ENCODE assay signal across 20 cellular contexts in genomic region chr7:5584821-5585220, GRCh38.
"Had no signal": no experiment of that assay in that cellular context is flagged by ENCODE, and none has a peak within 500 bp of the region (broad histone marks: within the 10 kb centered on the region; RNA-seq: fewer than 3 reads in every experiment).

No MANE protein-coding gene starts in this region.

- H3K9me3 ChIP-seq: ascending aorta, breast epithelium, gastrocnemius medialis, left ventricle myocardium inferior, sigmoid colon, spleen, transverse colon had no signal

- DNase-seq: activated CD4-positive, alpha-beta T cell treated with anti-CD3 and anti-CD28 coated beads for 1 hour; activated CD4-positive, alpha-beta T cell treated with anti-CD3 and anti-CD28 coated beads, Interleukin-2, amount 50 U/mL, for 1 hour; activated CD8-positive, alpha-beta T cell treated with anti-CD3 and anti-CD28 coated beads, Interleukin-2, amount 10 ng/mL, durations not matched to agents 7 days and 5 days; activated T-cell treated with anti-CD3 and anti-CD28 coated beads, Interleukin-2, amount 50 U/mL, for 1 hour; effector memory CD4-positive, alpha-beta T cell; gastrocnemius medialis; head of caudate nucleus; hypothalamus; left ventricle myocardium inferior; mammary epithelial cell; sigmoid colon; spleen; stimulated activated CD4-positive, alpha-beta T cell treated with anti-CD3 and anti-CD28 coated beads, Interleukin-4, amount 100 ng/mL, for 1 hour; T-cell; transverse colon had no signal

- H3K27me3 ChIP-seq: ascending aorta, breast epithelium, gastrocnemius medialis, transverse colon had no signal

- H3K4me1 ChIP-seq: ascending aorta, breast epithelium had no signal

- H3K4me3 ChIP-seq: ascending aorta, breast epithelium, gastrocnemius medialis, left ventricle myocardium inferior, sigmoid colon, spleen, transverse colon had no signal

- ATAC-seq: activated CD8-positive, alpha-beta T cell treated with anti-CD3 and anti-CD28 coated beads, Interleukin-2, amount 10 ng/mL, durations not matched to agents 7 days and 5 days; activated naive CD4-positive, alpha-beta T cell treated with anti-CD3 and anti-CD28 coated beads, Interleukin-2, amount 50 U/mL, for 72 hours; activated T-helper 17 cell treated with anti-CD3 and anti-CD28 coated beads, Interleukin-2, amount 50 U/mL, for 72 hours; esophagus mucosa; gastrocnemius medialis; T-cell had no signal

- H3K36me3 ChIP-seq: ascending aorta, breast epithelium, gastrocnemius medialis, left ventricle myocardium inferior, sigmoid colon, spleen, transverse colon had no signal

- H3K27ac ChIP-seq: ascending aorta, breast epithelium, gastrocnemius medialis, left ventricle myocardium inferior, sigmoid colon, spleen, transverse colon had no signal
